Comparison of ENCODE assay signal across 1 cellular context in genomic region chr19:33649919-33650305, GRCh38.
TF ChIP-seq lines count a peak whose summit lies in the region.

No MANE protein-coding gene starts in this region.

TF ChIP-seq in H1, 55 proteins besides CTCF, POLR2A, EP300 and RAD21:
- TF ChIP-seq HDAC6 (IDR thresholded peaks at IDR 0.05; ENCODE audit: low read depth, low read length) (no peak), ATF3 (IDR thresholded peaks at IDR 0.05; ENCODE audit: insufficient read depth, low read depth, low read length) (no peak), SP4 (IDR thresholded peaks at IDR 0.05; ENCODE audit: low read length) (no peak), EGR1 (IDR thresholded peaks at IDR 0.05; ENCODE audit: borderline replicate concordance, low read depth, low read length) (no peak), SP2 (IDR thresholded peaks at IDR 0.05; ENCODE audit: low read length) (no peak), MAFK (IDR thresholded peaks at IDR 0.05; ENCODE audit: low read depth, low read length) (no peak), NANOG (IDR thresholded peaks at IDR 0.05; ENCODE audit: insufficient read depth, low read depth, low read length, poor library complexity, severe bottlenecking) (no peak), BCL11A (IDR thresholded peaks at IDR 0.05; ENCODE audit: low read depth in 2 of 2, low read length in 2 of 2) (no peak), RBBP5 (IDR thresholded peaks at IDR 0.05; ENCODE audit: borderline replicate concordance, low read depth, low read length) (no peak)
